1 cellular context compared by ENCODE assay signal in the genomic region with DNA sequence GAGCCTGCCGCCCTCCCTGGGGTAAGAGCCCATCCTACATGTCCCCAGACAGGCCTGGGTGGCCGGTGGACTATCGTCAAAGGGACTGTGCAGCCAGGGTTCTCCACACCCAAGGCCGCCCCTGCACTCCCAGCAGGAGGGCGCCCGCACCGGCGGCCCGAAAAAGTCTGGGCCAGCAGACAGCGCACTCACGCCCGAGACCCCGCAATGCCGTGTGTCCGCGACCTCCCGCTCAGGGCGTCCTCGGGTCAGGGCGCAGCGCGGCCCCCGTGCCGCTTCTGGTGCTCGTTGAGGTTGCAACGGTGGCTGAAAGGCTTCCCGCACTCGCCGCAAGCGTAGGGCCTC.
TF ChIP-seq lines count a peak whose summit lies in the region.

No MANE protein-coding gene starts in this region.

TF ChIP-seq in HepG2, 621 proteins besides CTCF, POLR2A, EP300 and RAD21:
- no peak for TF ChIP-seq NCOR1 (IDR thresholded peaks at IDR 0.05; ENCODE audit: borderline replicate concordance, low read length)
- peak; percentile 13 for TF ChIP-seq AGO2 (optimal IDR thresholded peaks at IDR 0.05; ENCODE audit: low read depth, low read length)
